ENCODE assay signal across 2 cellular contexts in genomic region chr11:35101223-35101622, GRCh38.
TF ChIP-seq lines count a peak whose summit lies in the region.

No MANE protein-coding gene starts in this region.

TF ChIP-seq in K562, 482 proteins besides CTCF, POLR2A, EP300 and RAD21 (continued from another document):
- TF ChIP-seq JUN (IDR thresholded peaks at IDR 0.05; ENCODE audit: borderline replicate concordance, low read depth, low read length) (peak; percentile 46; the same call in 1 of the 2 replicates), JUN (CRISPR knock-in tag; IDR thresholded peaks at IDR 0.05; ENCODE audit: borderline replicate concordance) (no peak), FOXA3 (CRISPR knock-in tag; conservative IDR thresholded peaks at IDR 0.05 in 1 of 2, IDR thresholded peaks at IDR 0.05 in 1 of 2) (peak in 1 of 2 experiments; percentile 89; a peak in 2 of 4 replicates), HNRNPK (IDR thresholded peaks at IDR 0.05; ENCODE audit: low read depth, low read length, poor library complexity, severe bottlenecking) (no peak), MAFK (IDR thresholded peaks at IDR 0.05; ENCODE audit: low read length) (peak; percentile 15; the same call in 1 of the 2 replicates), SIX5 (IDR thresholded peaks at IDR 0.05; ENCODE audit: borderline replicate concordance in 1 of 2, insufficient read depth in 1 of 2, low read depth in 1 of 2, low read length in 2 of 2) (no peak), GMEB1 (CRISPR knock-in tag; IDR thresholded peaks at IDR 0.05) (no peak), ZNF561 (CRISPR knock-in tag; conservative IDR thresholded peaks at IDR 0.05) (no peak), MAX (CRISPR knock-in tag; IDR thresholded peaks at IDR 0.05) (no peak), L3MBTL2 (IDR thresholded peaks at IDR 0.05) (peak; percentile 42; the same call in 1 of the 2 replicates), ATF3 (IDR thresholded peaks at IDR 0.05) (peak; percentile 77), ATF3 (CRISPR knock-in tag; conservative IDR thresholded peaks at IDR 0.05) (no peak), C11orf30 (IDR thresholded peaks at IDR 0.05; ENCODE audit: low read depth) (peak; percentile 21; the same call in 1 of the 2 replicates), BHLHE40 (IDR thresholded peaks at IDR 0.05; ENCODE audit: low read length) (0 out of 2 replicates have a peak, but pooled peaks have one; percentile 24), MCM7 (IDR thresholded peaks at IDR 0.05) (no peak), ZSCAN29 (IDR thresholded peaks at IDR 0.05) (no peak), ZKSCAN8 (CRISPR knock-in tag; IDR thresholded peaks at IDR 0.05) (no peak), ATF7 (IDR thresholded peaks at IDR 0.05) (peak; percentile 46; the same call in 1 of the 2 replicates)

TF ChIP-seq in liver, 16 proteins besides CTCF, POLR2A, EP300 and RAD21:
- TF ChIP-seq REST (IDR thresholded peaks at IDR 0.05) (no peak), HNF4A (conservative IDR thresholded peaks at IDR 0.05) (peak in 1 of 2 donors; percentile 55), TAF1 (conservative IDR thresholded peaks at IDR 0.05) (no peak), HNF4G (IDR thresholded peaks at IDR 0.05) (no peak), ZBTB33 (IDR thresholded peaks at IDR 0.05) (no peak), YY1 (IDR thresholded peaks at IDR 0.05) (no peak), GABPA (IDR thresholded peaks at IDR 0.05 in 1 of 2, conservative IDR thresholded peaks at IDR 0.05 in 1 of 2) (no peak), FOXA2 (IDR thresholded peaks at IDR 0.05) (peak; percentile 88), ATF3 (IDR thresholded peaks at IDR 0.05) (no peak), MAX (IDR thresholded peaks at IDR 0.05) (no peak), EGR1 (IDR thresholded peaks at IDR 0.05; ENCODE audit: low read depth in 2 of 2) (no peak), SP1 (IDR thresholded peaks at IDR 0.05) (no peak), NR2F2 (IDR thresholded peaks at IDR 0.05) (no peak), FOXA1 (IDR thresholded peaks at IDR 0.05) (peak; percentile 79), JUND (IDR thresholded peaks at IDR 0.05) (peak in 1 of 2 donors; percentile 82), RXRA (IDR thresholded peaks at IDR 0.05) (peak in 1 of 2 donors; percentile 41)
